ENCODE assay signal across 8 cellular contexts in genomic region chr5:610744-611730, GRCh38. TPM values are rescaled to one million over a fixed set of nuclear protein-coding genes. Genes with fewer than 3 reads are reported as not detected.
A peak's percentile ranks its signal among the peaks of the same experiment; 100 is the strongest.
DNase-seq lines count a peak whose midpoint lies in the region; ATAC-seq and TF ChIP-seq lines count a peak whose summit lies in the region.

No MANE protein-coding gene starts in this region.

- H3K4me3 ChIP-seq in DND-41 (ENCODE audit: low read depth in 1 of 2, low read length in 2 of 2) (peak overlapping the region; percentile 55 to 80), OCI-LY7 (ENCODE audit: low read depth, low read length, poor library complexity, severe bottlenecking) (peak overlapping the region; percentile 97), esophagus muscularis mucosa (peak overlapping the region; percentile 69 to 98 (median 86))

- H3K4me1 ChIP-seq in DND-41 (ENCODE audit: insufficient read depth, low read length), result peaks cover 40% of the 10 kb centered on the region
- H3K4me1 ChIP-seq in OCI-LY7 (ENCODE audit: insufficient read depth, low read length, poor library complexity, severe bottlenecking), result peaks cover 21% of the 10 kb centered on the region
- peaks cover 10 to 25% (median 18%) of the 10 kb centered on the region in 4 donors for H3K4me1 ChIP-seq in esophagus muscularis mucosa

- H3K9me3 ChIP-seq in DND-41 (ENCODE audit: insufficient read depth, low read length, severe bottlenecking), result peaks cover 5% of the 10 kb centered on the region
- peaks cover 31% of the 10 kb centered on the region for H3K9me3 ChIP-seq in OCI-LY7 (ENCODE audit: low read length)
- H3K9me3 ChIP-seq in esophagus muscularis mucosa, result no peaks in the 10 kb centered on the region

- H3K9ac ChIP-seq in DND-41 (ENCODE audit: low read depth, low read length), result peak overlapping the region; percentile 74

- H3K79me2 ChIP-seq in DND-41 (ENCODE audit: insufficient read depth, low read length), result peaks cover 40% of the 10 kb centered on the region
- H3K79me2 ChIP-seq in OCI-LY7 (ENCODE audit: insufficient read depth, low read depth, low read length), result peaks cover 37% of the 10 kb centered on the region

- H3K27ac ChIP-seq in DND-41 (ENCODE audit: low read length), result peak overlapping the region; percentile 58; the same call in 1 of the 2 replicates
- H3K27ac ChIP-seq in OCI-LY7 (ENCODE audit: low read depth, low read length, poor library complexity, severe bottlenecking), result no peak overlapping the region
- H3K27ac ChIP-seq in esophagus muscularis mucosa (replicated peaks in 1 of 4), result peak overlapping the region in 1 of 4 donors; percentile 35

- TF ChIP-seq CTCF in DND-41 (IDR thresholded peaks at IDR 0.05; ENCODE audit: borderline replicate concordance, extremely low read depth, low read length, poor library complexity, severe bottlenecking) (no peak), OCI-LY7 (conservative IDR thresholded peaks at IDR 0.05; ENCODE audit: low read length) (no peak), esophagus muscularis mucosa (IDR thresholded peaks at IDR 0.05) (no peak)

- H3K9me2 ChIP-seq in OCI-LY7 (ENCODE audit: insufficient read depth, low read length), result no peaks in the 10 kb centered on the region

- peaks cover 7% of the 10 kb centered on the region; the same call in 1 of the 2 replicates for H4K20me1 ChIP-seq in DND-41 (ENCODE audit: insufficient read depth, low read length)
- H4K20me1 ChIP-seq in OCI-LY7 (ENCODE audit: insufficient read depth, low read length), result no peaks in the 10 kb centered on the region

- H3K27me3 ChIP-seq in DND-41 (ENCODE audit: insufficient read depth, low read length, poor library complexity) (no peaks in the 10 kb centered on the region), esophagus muscularis mucosa (peaks cover 0 to 30% (median 0%) of the 10 kb centered on the region in 4 donors)

- ATAC-seq in DND-41 (ENCODE audit: insufficient read depth, low read depth) (no peak), HG02798 (IDR thresholded peaks at IDR 0.05; ENCODE audit: poor library complexity, unreplicated experiment) (no peak), GM18867 (IDR thresholded peaks at IDR 0.05; ENCODE audit: unreplicated experiment) (no peak)

- DNase-seq in DND-41, result no peak
- no peak for DNase-seq in OCI-LY7 (ENCODE audit: low spot score)
- DNase-seq in esophagus muscularis mucosa (ENCODE audit: extremely low spot score), result no peak
- peak; percentile 55 for DNase-seq in posterior vena cava (ENCODE audit: low spot score)
- DNase-seq in A172 (ENCODE audit: low spot score), result no peak
- no peak for DNase-seq in SIG-M5 (lab: John Stamatoyannopoulos, UW)

- TF ChIP-seq EP300 in esophagus muscularis mucosa (IDR thresholded peaks at IDR 0.05), result no peak

- H3K36me3 ChIP-seq in DND-41 (ENCODE audit: insufficient read depth, low read length), result peaks cover 13% of the 10 kb centered on the region
- peaks cover 24% of the 10 kb centered on the region for H3K36me3 ChIP-seq in OCI-LY7 (ENCODE audit: insufficient read depth, low read length)
- no peaks in the 10 kb centered on the region for H3K36me3 ChIP-seq in esophagus muscularis mucosa

- CTCF ChIA-PET in OCI-LY7 (lab: Charles Lee; ENCODE audit: unreplicated experiment), result interaction anchor here (1.0 kb wide), 1 partner anchor 165 kb away, joined by 3 read pairs; no protein-coding TSS in a partner anchor

- peak overlapping the region; percentile 98 for H2AFZ ChIP-seq in DND-41 (ENCODE audit: low read depth, low read length)
- H2AFZ ChIP-seq in OCI-LY7 (ENCODE audit: low read length), result peak overlapping the region; percentile 94

- POLR2A ChIA-PET in OCI-LY7 (lab: Charles Lee), result interaction anchor here (0.6 to 0.7 kb wide), 3 partner anchors 32 to 906 kb away, joined by 3 to 6 read pairs (median 3); no protein-coding TSS in a partner anchor

- no peak for TF ChIP-seq POLR2A in esophagus muscularis mucosa (IDR thresholded peaks at IDR 0.05; ENCODE audit: low read depth)

- H3K4me2 ChIP-seq in DND-41 (ENCODE audit: insufficient read depth, low read length), result peak overlapping the region; percentile 98
- H3K4me2 ChIP-seq in OCI-LY7 (ENCODE audit: low read length), result peak overlapping the region; percentile 90

- intact Hi-C loops in OCI-LY7 (cut with micrococcal nuclease; ENCODE audit: unreplicated experiment) (loop anchor here (10.0 kb wide), 1 partner anchor 136 kb away; no protein-coding TSS in a partner anchor), esophagus muscularis mucosa (cut with DNase I) (loop anchor here (5.0 kb wide), 1 partner anchor 139 kb away; no protein-coding TSS in a partner anchor), posterior vena cava (cut with DNase I) (no loop called here)

- no TSS peak for BruUV-seq in OCI-LY7 (replicated peaks; lab: Mats Ljungman, UMichigan)

- WGBS in esophagus muscularis mucosa, result 39% methylated on average over 11 of the region's 11 CpGs

RNA-seq across cellular contexts. Expression of gene CEP72, which starts 1.1 kb away (rescaled TPM):
- 26.9 and 27.2 TPM in 2 replicates for total RNA-seq in OCI-LY7 (2014; rRNA removed; shearing (Covaris generic))
- total RNA-seq in OCI-LY7 (2022) (41.1 and 42.7 TPM in 2 replicates), esophagus muscularis mucosa (1 to 10 TPM in 3 of 4 donors, under 1 TPM in 1; 0.83 to 1.8 (median 1.5) TPM), posterior vena cava (1 to 10 TPM; 1.9 to 2.4 TPM)
- 4.6 and 14.8 TPM in 2 replicates for total RNA-seq in A172 (2014; rRNA removed; shearing (Covaris generic))

Comparison
In these comparisons a context has a peak if more than half of its experiments do, and no peak if none do; other contexts are left out.
1. intact Hi-C loops: an anchor here in OCI-LY7 (10.0 kb wide) and esophagus muscularis mucosa (5.0 kb wide); none called in posterior vena cava.